Comparison of ENCODE assay signal across 8 cellular contexts in genomic region chr18:44579028-44579692, GRCh38.
DNase-seq lines count a peak whose midpoint lies in the region; ATAC-seq, FAIRE-seq and TF ChIP-seq lines count a peak whose summit lies in the region.

No MANE protein-coding gene starts in this region.

- WGBS in mammary epithelial cell (ENCODE audit: low coverage, missing lambda C conversion rate) = 85% methylated on average over 9 of the region's 9 CpGs
- 72 to 75% methylated on average over 9 of the region's 9 CpGs for WGBS in pancreas, 2 donors

- H3K4me3 ChIP-seq in Karpas-422 (ENCODE audit: low read length) = no peak overlapping the region
- H3K4me3 ChIP-seq in mammary epithelial cell (replicated peaks in 1 of 3; ENCODE audit: insufficient read depth in 1 of 3, low read depth in 2 of 3, low read length in 3 of 3) = no peak overlapping the region
- no peak overlapping the region for H3K4me3 ChIP-seq in pancreas

- no peak overlapping the region for H3K27ac ChIP-seq in 22Rv1
- no peak overlapping the region for H3K27ac ChIP-seq in Karpas-422 (ENCODE audit: low read length)
- peak overlapping the region; percentile 1 for H3K27ac ChIP-seq in mammary epithelial cell (ENCODE audit: insufficient read depth, low read depth, low read length)
- no peak overlapping the region for H3K27ac ChIP-seq in pancreas

- DNase-seq in GM13976 (ENCODE audit: low spot score) (peak; percentile 44), Karpas-422 (peak; percentile 72), mammary epithelial cell (peak; percentile 59), pancreas (no peak), head of caudate nucleus (no peak), NCI-H2196 (lab: John Stamatoyannopoulos, UW; ENCODE audit: unreplicated experiment) (no peak), NCI-H524 treated with DMSO at 0.1 percent for 48 hours (lab: John Stamatoyannopoulos, UW) (no peak)

- no peaks in the 10 kb centered on the region for H3K36me3 ChIP-seq in Karpas-422 (ENCODE audit: insufficient read depth, low read length)
- no peaks in the 10 kb centered on the region for H3K36me3 ChIP-seq in mammary epithelial cell (ENCODE audit: insufficient read depth, low read length)
- no peaks in the 10 kb centered on the region for H3K36me3 ChIP-seq in pancreas

- in situ Hi-C loops in GM13976 (cut with MboI; ENCODE audit: low sequenced_read_pairs, unreplicated experiment) (no loop called here), mammary epithelial cell (cut with MboI; ENCODE audit: low sequenced_read_pairs in 2 of 2) (no loop called here)

- peak in 3 of 4 donors; percentile 58 to 78 (median 69) for ATAC-seq in pancreas

- H3K9ac ChIP-seq in Karpas-422 (ENCODE audit: low read length) = no peak overlapping the region
- H3K9ac ChIP-seq in mammary epithelial cell (ENCODE audit: insufficient read depth, low read length) = peak overlapping the region; percentile 24

- no peaks in the 10 kb centered on the region for H4K20me1 ChIP-seq in Karpas-422 (ENCODE audit: insufficient read depth, low read depth, low read length)
- H4K20me1 ChIP-seq in mammary epithelial cell (ENCODE audit: insufficient read depth, low read length) = no peaks in the 10 kb centered on the region

- H2AFZ ChIP-seq in Karpas-422 (ENCODE audit: low read length) (no peak overlapping the region), mammary epithelial cell (ENCODE audit: low read depth, low read length) (peak overlapping the region; percentile 27)

- no peaks in the 10 kb centered on the region for H3K9me3 ChIP-seq in Karpas-422 (ENCODE audit: low read length)
- no peaks in the 10 kb centered on the region for H3K9me3 ChIP-seq in mammary epithelial cell (replicated peaks; ENCODE audit: insufficient read depth, low read length)
- no peaks in the 10 kb centered on the region for H3K9me3 ChIP-seq in pancreas

- H3K4me2 ChIP-seq in Karpas-422 (ENCODE audit: low read depth, low read length, poor library complexity, severe bottlenecking) (no peak overlapping the region), mammary epithelial cell (ENCODE audit: insufficient read depth, low read depth, low read length) (no peak overlapping the region)

- BruUV-seq in mammary epithelial cell (replicated peaks; lab: Mats Ljungman, UMichigan) = no TSS peak

- CTCF ChIA-PET in mammary epithelial cell (lab: Charles Lee; ENCODE audit: low non-redundant PET) = no interaction called here

- no peaks in the 10 kb centered on the region for H3K79me2 ChIP-seq in Karpas-422 (ENCODE audit: low read length)
- no peaks in the 10 kb centered on the region for H3K79me2 ChIP-seq in mammary epithelial cell (ENCODE audit: insufficient read depth, low read length)

- intact Hi-C loops in mammary epithelial cell (cut with micrococcal nuclease) = loop anchor here (5.0 kb wide), 2 partner anchors 318 to 988 kb away; no protein-coding TSS in a partner anchor
- intact Hi-C loops in pancreas (cut with DNase I) = no loop called here
- intact Hi-C loops in head of caudate nucleus (cut with DNase I) = no loop called here

- no peaks in the 10 kb centered on the region for H3K9me2 ChIP-seq in Karpas-422 (replicated peaks; ENCODE audit: insufficient read depth, low read length)

- H3K4me1 ChIP-seq in Karpas-422 (ENCODE audit: low read length) = no peaks in the 10 kb centered on the region
- H3K4me1 ChIP-seq in mammary epithelial cell (ENCODE audit: insufficient read depth, low read length) = peaks cover 6% of the 10 kb centered on the region
- H3K4me1 ChIP-seq in pancreas = no peaks in the 10 kb centered on the region

- peak; percentile 75 for TF ChIP-seq CTCF in 22Rv1 (IDR thresholded peaks at IDR 0.05)
- peak; percentile 42 for TF ChIP-seq CTCF in GM13976 (IDR thresholded peaks at IDR 0.05; ENCODE audit: borderline replicate concordance, control extremely low read depth, extremely low read depth, insufficient read depth, missing control alignments)
- TF ChIP-seq CTCF in mammary epithelial cell (conservative IDR thresholded peaks at IDR 0.05 in 1 of 2, IDR thresholded peaks at IDR 0.05 in 1 of 2; ENCODE audit: extremely low read depth in 1 of 2, insufficient read depth in 1 of 2, low read depth in 1 of 2, low read length in 2 of 2) = peak; percentile 60 to 68
- TF ChIP-seq CTCF in pancreas (IDR thresholded peaks at IDR 0.05) = peak; percentile 36 to 54 (median 50)

- H3K27me3 ChIP-seq in Karpas-422 (ENCODE audit: low read length) (no peaks in the 10 kb centered on the region), mammary epithelial cell (ENCODE audit: insufficient read depth, low read length) (no peaks in the 10 kb centered on the region), pancreas (no peaks in the 10 kb centered on the region)

- no peak for FAIRE-seq in pancreas (lab: Jason Lieb, UNC)

- dilution Hi-C loops in mammary epithelial cell (cut with HindIII; ENCODE audit: low sequenced_read_pairs) = no loop called here

Comparison
In these comparisons a context has a peak if more than half of its experiments do, and no peak if none do; other contexts are left out.
1. DNase-seq: peak in GM13976 (single experiment), Karpas-422 (single experiment) and mammary epithelial cell (single experiment); none in pancreas (0 of 6), head of caudate nucleus (0 of 42), NCI-H2196 (single experiment) and NCI-H524 treated with DMSO at 0.1 percent for 48 hours (single experiment).
2. Peak in every context shown above with its lines, with median percentiles within 50 percentile points of each other: CTCF ChIP-seq.